In genomic region chr10:3452234-3452633, GRCh38 we compare ENCODE assay signal across 8 cellular contexts.
DNase-seq lines count a peak whose midpoint lies in the region; ATAC-seq and TF ChIP-seq lines count a peak whose summit lies in the region.

No MANE protein-coding gene starts in this region.

- H3K18ac ChIP-seq in mesendoderm (ENCODE audit: low read length) = no peak overlapping the region

- H3K4ac ChIP-seq in mesendoderm (ENCODE audit: low read depth, low read length) = no peak overlapping the region

- peaks cover 6% of the 10 kb centered on the region for H3K4me1 ChIP-seq in mesendoderm (ENCODE audit: control insufficient read depth, low read depth, low read length)

- H3K79me2 ChIP-seq in mesendoderm (ENCODE audit: control insufficient read depth, insufficient read depth, low read length) = no peaks in the 10 kb centered on the region

- no peaks in the 10 kb centered on the region for H3K27me3 ChIP-seq in mesendoderm (ENCODE audit: insufficient read depth, low read length, poor library complexity)

- no peaks in the 10 kb centered on the region for H3K36me3 ChIP-seq in mesendoderm (ENCODE audit: control insufficient read depth, insufficient read depth, low read length)

- TF ChIP-seq CTCF in GM10248 (IDR thresholded peaks at IDR 0.05; ENCODE audit: control extremely low read depth, extremely low read depth, low read depth, missing control alignments) = no peak

- WGBS in mesendoderm (ENCODE audit: extremely low coverage, insufficient coverage, low lambda C conversion rate) = no CpG with 5 or more reads among the region's 3 CpGs

- no peak overlapping the region for H3K4me3 ChIP-seq in mesendoderm (ENCODE audit: low read length)

- H2BK120ac ChIP-seq in mesendoderm (ENCODE audit: low read depth, low read length) = no peak overlapping the region

- no peak overlapping the region for H3K4me2 ChIP-seq in mesendoderm (ENCODE audit: low read length)

- H4K8ac ChIP-seq in mesendoderm (ENCODE audit: low read depth, low read length) = no peak overlapping the region

- H4K5ac ChIP-seq in mesendoderm (ENCODE audit: low read length) = no peak overlapping the region

- peak overlapping the region; percentile 45 for H3K56ac ChIP-seq in mesendoderm (ENCODE audit: low read length)

- CTCF ChIA-PET in GM10248 (lab: Yijun Ruan, JAX) = interaction anchor here (1.0 to 1.5 kb wide), 3 partner anchors 10 to 35 kb away, joined by 3 to 5 read pairs (median 3); no protein-coding TSS in a partner anchor

- no peaks in the 10 kb centered on the region for H3K79me1 ChIP-seq in mesendoderm (ENCODE audit: low read length)

- no peak overlapping the region for H3K9ac ChIP-seq in mesendoderm (ENCODE audit: low read length)

- no peak overlapping the region for H2AK5ac ChIP-seq in mesendoderm (ENCODE audit: low read length)

- POLR2A ChIA-PET in GM10248 (lab: Yijun Ruan, JAX) = no interaction called here

- no peak overlapping the region for H3K23ac ChIP-seq in mesendoderm (ENCODE audit: low read length)

- intact Hi-C loops in Right ventricle myocardium inferior (cut with DNase I) = loop anchor here (2.0 kb wide), 1 partner anchor 331 kb away; no protein-coding TSS in a partner anchor
- intact Hi-C loops in cardiac septum (cut with DNase I) = loop anchor here (2.0 to 5.0 kb wide), 3 partner anchors 15 to 325 kb away; no protein-coding TSS in a partner anchor

- H2BK5ac ChIP-seq in mesendoderm (ENCODE audit: low read length) = no peak overlapping the region

- no peak for DNase-seq in Right ventricle myocardium inferior (ENCODE audit: missing footprints)
- no peak for DNase-seq in cardiac septum (ENCODE audit: low spot score)
- no peak for DNase-seq in epithelial cell of prostate (ENCODE audit: low read depth, low spot score)
- DNase-seq in mesendoderm = peak; percentile 77
- DNase-seq in nucleus accumbens (lab: John Stamatoyannopoulos, UW) = no peak
- no peak for DNase-seq in GM10248 (ENCODE audit: extremely low spot score)

- H3K27ac ChIP-seq in epithelial cell of prostate = peak overlapping the region; percentile 70
- peak overlapping the region; percentile 39 for H3K27ac ChIP-seq in mesendoderm (ENCODE audit: low read depth, low read length)

- ATAC-seq in Right ventricle myocardium inferior (peak; percentile 64), GM21723 (IDR thresholded peaks at IDR 0.05; ENCODE audit: unreplicated experiment) (no peak), HG02981 (IDR thresholded peaks at IDR 0.05; ENCODE audit: unreplicated experiment) (no peak)

- no peak overlapping the region for H2BK15ac ChIP-seq in mesendoderm (replicated peaks; ENCODE audit: low read depth)
